ENCODE assay signal across 9 cellular contexts in genomic region chr1:1281533-1282321, GRCh38. TPM values are rescaled to one million over a fixed set of nuclear protein-coding genes. Genes with fewer than 3 reads are reported as not detected.
DNase-seq lines count a peak whose midpoint lies in the region; ATAC-seq and TF ChIP-seq lines count a peak whose summit lies in the region.
"Had no signal": no experiment of that assay in that cellular context is flagged by ENCODE, and none has a peak within 500 bp of the region (broad histone marks: within the 10 kb centered on the region; RNA-seq: fewer than 3 reads in every experiment).

No MANE protein-coding gene starts in this region.

- TF ChIP-seq RAD21 in Ishikawa (IDR thresholded peaks at IDR 0.05; ENCODE audit: low read depth) = no peak

- no peak for TF ChIP-seq CTCF in mucosa of descending colon (IDR thresholded peaks at IDR 0.05)
- TF ChIP-seq CTCF in ascending aorta (IDR thresholded peaks at IDR 0.05) = no peak

- H3K4me3 ChIP-seq in mucosa of descending colon (no peak overlapping the region), ascending aorta (no peak overlapping the region)

- intact Hi-C loops in mucosa of descending colon (cut with DNase I, micrococcal nuclease) = no loop called here
- intact Hi-C loops in ascending aorta (cut with DNase I) = no loop called here

- H3K9me3 ChIP-seq in mucosa of descending colon (no peaks in the 10 kb centered on the region), ascending aorta (no peaks in the 10 kb centered on the region)

- H3K27ac ChIP-seq in ascending aorta = no peak overlapping the region

- H3K27me3 ChIP-seq in ascending aorta = no peaks in the 10 kb centered on the region

- H3K36me3 ChIP-seq in mucosa of descending colon (ENCODE audit: low read depth) = no peaks in the 10 kb centered on the region
- H3K36me3 ChIP-seq in ascending aorta = no peaks in the 10 kb centered on the region

- DNase-seq in DMS53 treated with DMSO at 0.1 percent for 48 hours (lab: John Stamatoyannopoulos, UW; ENCODE audit: unreplicated experiment) = peak; percentile 58
- peak; percentile 78 for DNase-seq in dermis blood vessel endothelial cell
- DNase-seq in mucosa of descending colon = peak; percentile 93
- DNase-seq in ascending aorta (ENCODE audit: low spot score in 2 of 2) = no peak
- DNase-seq in KBM-7 = no peak
- DNase-seq in T-helper 2 cell = no peak
- no peak for DNase-seq in HEK293T (ENCODE audit: extremely low spot score)
- DNase-seq: activated T-cell treated with anti-CD3 and anti-CD28 coated beads, Interleukin-2, amount 50 U/mL, for 1 hour had no signal

- H3K4me1 ChIP-seq in mucosa of descending colon (ENCODE audit: low read depth) (peaks cover 18% of the 10 kb centered on the region), ascending aorta (no peaks in the 10 kb centered on the region)

- CTCF ChIA-PET in HEK293T (lab: Yijun Ruan, JAX) = interaction anchor here (1.4 kb wide), 1 partner anchor 10 kb away, joined by 3 read pairs; no protein-coding TSS in a partner anchor

- no peak for TF ChIP-seq EP300 in Ishikawa (IDR thresholded peaks at IDR 0.05; ENCODE audit: borderline replicate concordance)

- in situ Hi-C loops in KBM-7 (cut with MboI; ENCODE audit: low pct_unique_long_range_greater_than_20kb, low sequenced_read_pairs) = no loop called here

- ATAC-seq in mucosa of descending colon = peak; percentile 93

- POLR2A ChIA-PET in HEK293T (lab: Yijun Ruan, JAX) = no interaction called here

TF ChIP-seq in Ishikawa, 13 proteins besides CTCF, POLR2A, EP300 and RAD21:
- TF ChIP-seq NFIC (IDR thresholded peaks at IDR 0.05) (peak; percentile 68), FOXM1 (IDR thresholded peaks at IDR 0.05; ENCODE audit: borderline replicate concordance, low read depth) (no peak), TCF12 (IDR thresholded peaks at IDR 0.05; ENCODE audit: low read depth) (no peak), YY1 (IDR thresholded peaks at IDR 0.05; ENCODE audit: low read depth) (no peak), MAX (IDR thresholded peaks at IDR 0.05) (no peak), ZBTB7A (IDR thresholded peaks at IDR 0.05; ENCODE audit: low read depth) (peak; percentile 37; the same call in 1 of the 2 replicates), TEAD4 (IDR thresholded peaks at IDR 0.05) (no peak), REST (IDR thresholded peaks at IDR 0.05; ENCODE audit: low read depth) (no peak), CEBPB (IDR thresholded peaks at IDR 0.05) (no peak), CREB1 (IDR thresholded peaks at IDR 0.05; ENCODE audit: low read depth) (no peak), EGR1 (IDR thresholded peaks at IDR 0.05) (0 out of 2 replicates have a peak, but pooled peaks have one; percentile 12), TAF1 (IDR thresholded peaks at IDR 0.05; ENCODE audit: low read depth) (no peak)
- TF ChIP-seq, protein P1, sequence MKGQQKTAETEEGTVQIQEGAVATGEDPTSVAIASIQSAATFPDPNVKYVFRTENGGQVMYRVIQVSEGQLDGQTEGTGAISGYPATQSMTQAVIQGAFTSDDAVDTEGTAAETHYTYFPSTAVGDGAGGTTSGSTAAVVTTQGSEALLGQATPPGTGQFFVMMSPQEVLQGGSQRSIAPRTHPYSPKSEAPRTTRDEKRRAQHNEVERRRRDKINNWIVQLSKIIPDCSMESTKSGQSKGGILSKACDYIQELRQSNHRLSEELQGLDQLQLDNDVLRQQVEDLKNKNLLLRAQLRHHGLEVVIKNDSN (IDR thresholded peaks at IDR 0.05) = no peak

TF ChIP-seq in HEK293T, 16 proteins besides CTCF, POLR2A, EP300 and RAD21:
- TF ChIP-seq HDGF (IDR thresholded peaks at IDR 0.05; ENCODE audit: borderline replicate concordance) = no peak
- no peak for TF ChIP-seq ARNT (IDR thresholded peaks at IDR 0.05)
- no peak for TF ChIP-seq LEF1 (IDR thresholded peaks at IDR 0.05; ENCODE audit: borderline replicate concordance)
- TF ChIP-seq, protein P2, sequence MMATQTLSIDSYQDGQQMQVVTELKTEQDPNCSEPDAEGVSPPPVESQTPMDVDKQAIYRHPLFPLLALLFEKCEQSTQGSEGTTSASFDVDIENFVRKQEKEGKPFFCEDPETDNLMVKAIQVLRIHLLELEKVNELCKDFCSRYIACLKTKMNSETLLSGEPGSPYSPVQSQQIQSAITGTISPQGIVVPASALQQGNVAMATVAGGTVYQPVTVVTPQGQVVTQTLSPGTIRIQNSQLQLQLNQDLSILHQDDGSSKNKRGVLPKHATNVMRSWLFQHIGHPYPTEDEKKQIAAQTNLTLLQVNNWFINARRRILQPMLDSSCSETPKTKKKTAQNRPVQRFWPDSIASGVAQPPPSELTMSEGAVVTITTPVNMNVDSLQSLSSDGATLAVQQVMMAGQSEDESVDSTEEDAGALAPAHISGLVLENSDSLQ (IDR thresholded peaks at IDR 0.05) = no peak
- TF ChIP-seq SUZ12 (IDR thresholded peaks at IDR 0.05) = no peak
- no peak for TF ChIP-seq SP1 (IDR thresholded peaks at IDR 0.05)
- TF ChIP-seq L3MBTL2 (conservative IDR thresholded peaks at IDR 0.05) = no peak
- TF ChIP-seq CTBP1 (IDR thresholded peaks at IDR 0.05; ENCODE audit: borderline replicate concordance) = no peak
- no peak for TF ChIP-seq FOXM1 (IDR thresholded peaks at IDR 0.05; ENCODE audit: borderline replicate concordance)
- TF ChIP-seq ZNF384 (IDR thresholded peaks at IDR 0.05) = no peak
- no peak for TF ChIP-seq BHLHE40 (IDR thresholded peaks at IDR 0.05; ENCODE audit: borderline replicate concordance)
- no peak for TF ChIP-seq ELF4 (IDR thresholded peaks at IDR 0.05)
- TF ChIP-seq FOXA1 (IDR thresholded peaks at IDR 0.05) = no peak
- TF ChIP-seq FOXK2 (IDR thresholded peaks at IDR 0.05) = no peak
- TF ChIP-seq NFRKB (IDR thresholded peaks at IDR 0.05) = no peak
- TF ChIP-seq TARDBP (IDR thresholded peaks at IDR 0.05) = no peak

RNA-seq across cellular contexts. Expression of gene SCNN1D, which starts 1.5 kb away (rescaled TPM):
- total RNA-seq in dermis blood vessel endothelial cell (0.14 and 1.0 TPM in 2 replicates), mucosa of descending colon (1 to 10 TPM; 3.5 to 5.4 (median 4.5) TPM), ascending aorta (0.32 TPM)

RNA-seq across cellular contexts. Expression of gene UBE2J2, which starts 8.1 kb away (rescaled TPM):
- 57.3 and 62.1 TPM in 2 replicates for total RNA-seq in dermis blood vessel endothelial cell
- 10 to 100 TPM; 49.8 to 65.8 (median 61.1) TPM for total RNA-seq in mucosa of descending colon
- 25.2 TPM for total RNA-seq in ascending aorta

RNA-seq across cellular contexts. Expression of gene ACAP3, which starts 26.0 kb away (rescaled TPM):
- total RNA-seq in dermis blood vessel endothelial cell (16.8 and 30.6 TPM in 2 replicates), mucosa of descending colon (10 to 100 TPM; 42.1 to 76.9 (median 44.8) TPM), ascending aorta (105 TPM)

RNA-seq across cellular contexts. Expression of gene PUSL1, which starts 26.7 kb away (rescaled TPM):
- total RNA-seq in dermis blood vessel endothelial cell (11.1 and 13.7 TPM in 2 replicates), mucosa of descending colon (10 to 100 TPM; 12.4 to 15.9 (median 15.4) TPM), ascending aorta (28.3 TPM)

RNA-seq across cellular contexts. Expression of gene C1QTNF12, which starts 35.2 kb away (rescaled TPM):
- total RNA-seq in dermis blood vessel endothelial cell = 0.17 and 0.56 TPM in 2 replicates
- total RNA-seq in mucosa of descending colon = 10 to 100 TPM; 21.5 to 54.0 (median 36.5) TPM
- not detected for total RNA-seq in ascending aorta

Comparison
In these comparisons a context has a peak if more than half of its experiments do, and no peak if none do; other contexts are left out.
1. DNase-seq: peak in DMS53 treated with DMSO at 0.1 percent for 48 hours (single experiment), dermis blood vessel endothelial cell (single experiment) and mucosa of descending colon (3 of 3); none in ascending aorta (0 of 2), KBM-7 (single experiment), T-helper 2 cell (0 of 5) and HEK293T (single experiment).